33 cellular contexts compared by ENCODE assay signal in the genomic region with DNA sequence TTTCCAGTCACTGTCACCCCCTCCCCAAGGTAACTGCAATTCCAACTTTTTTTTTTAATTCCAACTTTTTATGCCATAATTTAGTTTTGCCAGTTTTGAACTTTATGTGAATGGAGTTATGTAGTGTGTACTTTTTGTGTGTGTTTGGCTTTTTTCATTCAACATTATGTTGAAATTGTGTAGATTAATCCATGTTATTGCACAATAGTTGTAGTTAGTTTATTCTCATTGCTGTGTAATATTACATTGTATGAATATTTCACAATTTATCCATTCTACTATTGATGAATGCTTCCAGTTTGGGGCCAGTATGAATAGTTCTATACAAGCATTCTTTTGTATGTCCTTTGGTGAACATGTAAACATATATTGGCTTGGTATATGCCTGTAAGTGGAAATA.
"Had no signal": no experiment of that assay in that cellular context is flagged by ENCODE, and none has a peak within 500 bp of the region (broad histone marks: within the 10 kb centered on the region; RNA-seq: fewer than 3 reads in every experiment).

No MANE protein-coding gene starts in this region.

- H3K27me3 ChIP-seq: ascending aorta, cardiac muscle cell, MG63, SJCRH30 had no signal

- H3K4me3 ChIP-seq: ascending aorta, cardiac muscle cell, MG63, SJCRH30, SK-N-MC had no signal

- ATAC-seq: activated CD8-positive, alpha-beta memory T cell treated with anti-CD3 and anti-CD28 coated beads, Interleukin-2, amount 10 ng/mL, durations not matched to agents 7 days and 5 days had no signal

- DNase-seq: activated CD4-positive, alpha-beta memory T cell treated with anti-CD3 and anti-CD28 coated beads, Interleukin-2, amount 10 ng/mL, durations not matched to agents 7 days and 5 days; activated CD4-positive, alpha-beta T cell treated with anti-CD3 and anti-CD28 coated beads for 1 hour; activated CD4-positive, alpha-beta T cell treated with anti-CD3 and anti-CD28 coated beads for 48 hours; activated CD4-positive, CD25-positive, alpha-beta regulatory T cell; activated CD8-positive, alpha-beta memory T cell treated with anti-CD3 and anti-CD28 coated beads for 24 hours; activated CD8-positive, alpha-beta memory T cell treated with anti-CD3 and anti-CD28 coated beads, Interleukin-2, amount 10 ng/mL, durations not matched to agents 7 days and 5 days; activated CD8-positive, alpha-beta memory T cell treated with anti-CD3 and anti-CD28 coated beads, Interleukin-2, amount 50 U/mL, for 48 hours; activated effector memory CD4-positive, alpha-beta T cell treated with anti-CD3 and anti-CD28 coated beads, Interleukin-2, amount 50 U/mL, for 16 hours; activated naive CD4-positive, alpha-beta T cell; activated naive CD4-positive, alpha-beta T cell treated with anti-CD3 and anti-CD28 coated beads, Interleukin-2, amount 50 U/mL, for 16 hours; activated naive CD8-positive, alpha-beta T cell treated with anti-CD3 and anti-CD28 coated beads for 36 hours; activated T-cell treated with anti-CD3 and anti-CD28 coated beads, Interleukin-2, amount 50 U/mL, for 48 hours; amygdala; cerebellar nuclear complex; KG1; MG63; NCI-H1105; NCI-H1436; NCI-H1694; NCI-H1930; NCI-H2107; NCI-H2171; NCI-H510A; NCI-H526; NCI-H748 treated with DMSO at 0.1 percent for 48 hours; NK-92 treated with Interleukin-12 subunit alpha and Interleukin-12 subunit beta, amount 100 ng/mL, for 24 hours; SHP77; SJCRH30; T1000; WERI-Rb-1 had no signal

- H3K27ac ChIP-seq: ascending aorta, cardiac muscle cell, SJCRH30, SK-N-MC, WERI-Rb-1 had no signal

- H3K36me3 ChIP-seq: MG63 had no signal

- H3K4me1 ChIP-seq: SJCRH30 had no signal

- H3K9me3 ChIP-seq: ascending aorta, MG63, SJCRH30 had no signal
